ENCODE assay signal across 1 cellular context in the genomic region with DNA sequence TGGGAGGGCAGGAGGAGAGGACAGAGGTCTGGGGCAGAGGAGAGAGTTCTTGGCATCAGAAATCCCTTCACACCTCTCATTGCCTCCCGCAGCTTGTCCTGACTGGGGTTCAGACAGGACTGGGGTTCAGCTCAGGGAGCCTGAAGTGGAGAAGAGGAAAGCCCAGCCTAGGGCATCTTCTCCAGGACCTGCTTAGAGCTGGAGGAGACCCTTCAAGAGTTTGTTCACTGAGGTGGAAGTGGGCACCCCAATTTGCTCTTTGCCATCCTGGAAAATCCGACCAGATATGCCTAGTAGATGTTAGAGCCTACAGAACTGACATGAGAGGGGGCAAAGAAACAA.
TF ChIP-seq lines count a peak whose summit lies in the region.

No MANE protein-coding gene starts in this region.

TF ChIP-seq in H1, 55 proteins besides CTCF, POLR2A, EP300 and RAD21:
- TF ChIP-seq HDAC6 (IDR thresholded peaks at IDR 0.05; ENCODE audit: low read depth, low read length) = no peak
- TF ChIP-seq SUZ12 (IDR thresholded peaks at IDR 0.05; ENCODE audit: low read length) = peak; percentile 15; the same call in 1 of the 2 replicates
